Comparison of ENCODE assay signal across 23 cellular contexts in the genomic region with DNA sequence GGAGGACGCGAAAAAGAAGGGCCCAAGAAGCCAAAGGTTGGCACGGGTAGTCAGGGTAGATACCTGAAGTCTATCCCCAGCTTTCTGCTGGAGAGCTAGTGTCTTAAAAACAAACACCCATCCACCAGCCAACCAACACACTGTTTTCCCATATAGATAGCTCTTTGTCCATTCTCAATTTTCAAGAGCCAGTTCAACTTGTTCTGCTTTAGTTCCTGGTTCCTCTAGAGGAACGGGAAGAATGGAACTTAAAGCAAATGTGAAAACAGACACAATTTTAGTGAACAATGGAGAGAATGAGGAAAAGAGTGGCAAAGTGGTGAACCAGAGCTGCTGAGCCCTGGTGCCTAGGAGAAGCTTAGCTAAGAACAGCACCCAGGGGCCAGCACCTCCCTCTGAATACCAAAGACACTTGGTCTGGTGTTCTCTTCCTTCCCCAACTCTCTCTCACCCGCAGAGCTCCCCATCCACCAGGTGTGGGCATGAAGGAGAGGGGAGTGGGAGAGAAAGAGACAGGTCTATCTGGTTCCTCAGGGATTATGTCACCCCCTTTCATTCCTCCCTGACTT. TPM values are rescaled to one million over a fixed set of nuclear protein-coding genes. Genes with fewer than 3 reads are reported as not detected.
"Had no signal": no experiment of that assay in that cellular context is flagged by ENCODE, and none has a peak within 500 bp of the region (broad histone marks: within the 10 kb centered on the region; RNA-seq: fewer than 3 reads in every experiment).

No MANE protein-coding gene starts in this region.

- H3K9me3 ChIP-seq: SJCRH30, tibial artery had no signal

- ATAC-seq: activated CD8-positive, alpha-beta T cell treated with anti-CD3 and anti-CD28 coated beads, Interleukin-2, amount 10 ng/mL, durations not matched to agents 7 days and 5 days; left lobe of liver; right cardiac atrium; stimulated activated memory B cell treated with anti-CD40 and anti-IgM and Interleukin-4, amounts not matched to agents 10 μg/mL and 1 μg/mL and 100 μg/mL, for 72 hours had no signal

- H3K27me3 Mint-ChIP-seq: activated naive CD4-positive, alpha-beta T cell treated with anti-CD3 and anti-CD28 coated beads, Interleukin-2, amount 50 U/mL, for 24 hours had no signal

- H3K9me3 Mint-ChIP-seq: activated CD4-positive, alpha-beta T cell treated with anti-CD3 and anti-CD28 coated beads, Interleukin-2, amount 10 ng/mL, durations not matched to agents 24 days and 14 days; activated naive CD4-positive, alpha-beta T cell treated with anti-CD3 and anti-CD28 coated beads, Interleukin-2, amount 50 U/mL, for 24 hours; activated T-cell treated with anti-CD3 and anti-CD28 coated beads, Interleukin-2, amount 50 U/mL, for 24 hours; nephron progenitor cell; stimulated activated memory B cell treated with anti-CD40 and anti-IgM and Interleukin-4, amounts not matched to agents 10 μg/mL and 1 μg/mL and 100 μg/mL, for 72 hours; T-helper 1 cell treated with Interleukin-12 subunit alpha and Interleukin-12 subunit beta and Interleukin-4 antibody, amounts not matched to agents 30 μg/mL and 1 μg/mL, for 36 hours had no signal

- H3K27ac Mint-ChIP-seq: activated CD4-positive, alpha-beta T cell treated with anti-CD3 and anti-CD28 coated beads, Interleukin-2, amount 10 ng/mL, durations not matched to agents 24 days and 14 days; activated CD8-positive, alpha-beta T cell treated with anti-CD3 and anti-CD28 coated beads, Interleukin-2, amount 10 ng/mL, durations not matched to agents 7 days and 5 days; activated naive CD4-positive, alpha-beta T cell treated with anti-CD3 and anti-CD28 coated beads, Interleukin-2, amount 50 U/mL, for 24 hours; activated T-cell treated with anti-CD3 and anti-CD28 coated beads, Interleukin-2, amount 50 U/mL, for 24 hours; nephron progenitor cell; stimulated activated memory B cell treated with anti-CD40 and anti-IgM and Interleukin-4, amounts not matched to agents 10 μg/mL and 1 μg/mL and 100 μg/mL, for 72 hours; T-helper 1 cell treated with Interleukin-12 subunit alpha and Interleukin-12 subunit beta and Interleukin-4 antibody, amounts not matched to agents 30 μg/mL and 1 μg/mL, for 36 hours had no signal

- H3K36me3 Mint-ChIP-seq: stimulated activated memory B cell treated with anti-CD40 and anti-IgM and Interleukin-4, amounts not matched to agents 10 μg/mL and 1 μg/mL and 100 μg/mL, for 72 hours had no signal

- H3K36me3 ChIP-seq: SJCRH30 had no signal

- H3K4me1 ChIP-seq: SJCRH30 had no signal

- H3K27me3 ChIP-seq: cardiac muscle cell, tibial artery had no signal

- H3K4me3 Mint-ChIP-seq: activated CD4-positive, alpha-beta T cell treated with anti-CD3 and anti-CD28 coated beads, Interleukin-2, amount 10 ng/mL, durations not matched to agents 24 days and 14 days; activated CD8-positive, alpha-beta T cell treated with anti-CD3 and anti-CD28 coated beads, Interleukin-2, amount 10 ng/mL, durations not matched to agents 7 days and 5 days; activated T-cell treated with anti-CD3 and anti-CD28 coated beads, Interleukin-2, amount 50 U/mL, for 24 hours; nephron progenitor cell; stimulated activated memory B cell treated with anti-CD40 and anti-IgM and Interleukin-4, amounts not matched to agents 10 μg/mL and 1 μg/mL and 100 μg/mL, for 72 hours; T-helper 1 cell treated with Interleukin-12 subunit alpha and Interleukin-12 subunit beta and Interleukin-4 antibody, amounts not matched to agents 30 μg/mL and 1 μg/mL, for 36 hours had no signal

- H3K27ac ChIP-seq: cardiac muscle cell, SJCRH30 had no signal

- DNase-seq: activated CD4-positive, alpha-beta T cell treated with anti-CD3 and anti-CD28 coated beads, Interleukin-2, amount 10 ng/mL, durations not matched to agents 24 days and 14 days; activated CD8-positive, alpha-beta T cell treated with anti-CD3 and anti-CD28 coated beads, Interleukin-2, amount 10 ng/mL, durations not matched to agents 7 days and 5 days; activated gamma-delta T cell; activated T-cell treated with anti-CD3 and anti-CD28 coated beads, Interleukin-2, amount 50 U/mL, for 24 hours; foreskin fibroblast; mammary epithelial cell; midbrain; nephron progenitor cell; right cardiac atrium; SJCRH30; stimulated activated CD4-positive, alpha-beta T cell treated with anti-CD3 and anti-CD28 coated beads, Interleukin-15, amount 100 ng/mL, for 24 hours; stimulated activated CD4-positive, alpha-beta T cell treated with anti-CD3 and anti-CD28 coated beads, Interleukin-4, amount 100 ng/mL, for 24 hours; tibial artery had no signal

- H3K4me3 ChIP-seq: cardiac muscle cell, SJCRH30, skin epidermis, tibial artery had no signal

RNA-seq across cellular contexts. Expression of a gene that starts 9.0 kb away (rescaled TPM):
- total RNA-seq: activated CD4-positive, alpha-beta T cell treated with anti-CD3 and anti-CD28 coated beads, Interleukin-2, amount 10 ng/mL, durations not matched to agents 24 days and 14 days; activated CD8-positive, alpha-beta T cell treated with anti-CD3 and anti-CD28 coated beads, Interleukin-2, amount 10 ng/mL, durations not matched to agents 7 days and 5 days; mammary epithelial cell; omental fat pad; posterior vena cava; SJCRH30 had no signal
- polyA plus RNA-seq: adipose tissue, keratinocyte, mammary epithelial cell had no signal

RNA-seq across cellular contexts. Expression of a gene that starts 13.5 kb away (rescaled TPM):
- total RNA-seq: activated CD4-positive, alpha-beta T cell treated with anti-CD3 and anti-CD28 coated beads, Interleukin-2, amount 10 ng/mL, durations not matched to agents 24 days and 14 days; activated CD8-positive, alpha-beta T cell treated with anti-CD3 and anti-CD28 coated beads, Interleukin-2, amount 10 ng/mL, durations not matched to agents 7 days and 5 days; cardiac muscle cell; mammary epithelial cell; omental fat pad; posterior vena cava; right cardiac atrium; SJCRH30 had no signal
- polyA plus RNA-seq: adipose tissue, cardiac muscle cell, keratinocyte, mammary epithelial cell, right cardiac atrium had no signal

RNA-seq across cellular contexts. Expression of a gene that starts 21.1 kb away (rescaled TPM):
- total RNA-seq: activated CD4-positive, alpha-beta T cell treated with anti-CD3 and anti-CD28 coated beads, Interleukin-2, amount 10 ng/mL, durations not matched to agents 24 days and 14 days; activated CD8-positive, alpha-beta T cell treated with anti-CD3 and anti-CD28 coated beads, Interleukin-2, amount 10 ng/mL, durations not matched to agents 7 days and 5 days; cardiac muscle cell; omental fat pad; posterior vena cava; right cardiac atrium; SJCRH30 had no signal
- polyA plus RNA-seq: cardiac muscle cell, right cardiac atrium had no signal

RNA-seq across cellular contexts. Expression of a gene that starts 22.0 kb away (rescaled TPM):
- total RNA-seq: activated CD4-positive, alpha-beta T cell treated with anti-CD3 and anti-CD28 coated beads, Interleukin-2, amount 10 ng/mL, durations not matched to agents 24 days and 14 days; activated CD8-positive, alpha-beta T cell treated with anti-CD3 and anti-CD28 coated beads, Interleukin-2, amount 10 ng/mL, durations not matched to agents 7 days and 5 days; cardiac muscle cell; left lobe of liver; mammary epithelial cell; omental fat pad had no signal
- polyA plus RNA-seq: cardiac muscle cell had no signal
